27 cellular contexts compared by ENCODE assay signal in genomic region chr3:124752051-124752450, GRCh38.
"Had no signal": no experiment of that assay in that cellular context is flagged by ENCODE, and none has a peak within 500 bp of the region (broad histone marks: within the 10 kb centered on the region; RNA-seq: fewer than 3 reads in every experiment).

No MANE protein-coding gene starts in this region.

- H3K27ac Mint-ChIP-seq: activated CD4-positive, alpha-beta T cell treated with anti-CD3 and anti-CD28 coated beads for 36 hours; activated CD8-positive, alpha-beta T cell treated with anti-CD3 and anti-CD28 coated beads for 36 hours; activated naive CD4-positive, alpha-beta T cell treated with anti-CD3 and anti-CD28 coated beads, Interleukin-2, amount 50 U/mL, for 24 hours; activated T-cell treated with anti-CD3 and anti-CD28 coated beads, Interleukin-2, amount 50 U/mL, for 24 hours; activated T-helper 1 cell treated with anti-CD3 and anti-CD28 coated beads, Interleukin-12 subunit alpha, Interleukin-12 subunit beta, Interleukin-2, Interleukin-4 antibody, amounts not matched to agents 30 ng/mL and 10 ng/mL and 1 ng/mL, durations not matched to agents 14 hours and 24 hours and 36 hours; T-helper 17 cell had no signal

- H3K9me3 Mint-ChIP-seq: activated CD8-positive, alpha-beta T cell treated with anti-CD3 and anti-CD28 coated beads for 36 hours; activated naive CD4-positive, alpha-beta T cell treated with anti-CD3 and anti-CD28 coated beads, Interleukin-2, amount 50 U/mL, for 24 hours; activated T-cell treated with anti-CD3 and anti-CD28 coated beads, Interleukin-2, amount 50 U/mL, for 24 hours; activated T-helper 1 cell treated with anti-CD3 and anti-CD28 coated beads, Interleukin-12 subunit alpha, Interleukin-12 subunit beta, Interleukin-2, Interleukin-4 antibody, amounts not matched to agents 30 ng/mL and 10 ng/mL and 1 ng/mL, durations not matched to agents 14 hours and 24 hours and 36 hours had no signal

- FAIRE-seq: bronchial epithelial cell, K562, RCC 7860, TTC549 had no signal

- ATAC-seq: activated CD4-positive, alpha-beta T cell treated with anti-CD3 and anti-CD28 coated beads for 36 hours; activated CD8-positive, alpha-beta T cell treated with anti-CD3 and anti-CD28 coated beads for 36 hours; body of pancreas; K562; PC-3; T-helper 17 cell had no signal

- H3K36me3 Mint-ChIP-seq: activated naive CD4-positive, alpha-beta T cell treated with anti-CD3 and anti-CD28 coated beads, Interleukin-2, amount 50 U/mL, for 24 hours had no signal

- H3K4me1 ChIP-seq: body of pancreas had no signal

- H3K27me3 Mint-ChIP-seq: activated CD4-positive, alpha-beta T cell treated with anti-CD3 and anti-CD28 coated beads for 36 hours; activated CD8-positive, alpha-beta T cell treated with anti-CD3 and anti-CD28 coated beads for 36 hours; activated naive CD4-positive, alpha-beta T cell treated with anti-CD3 and anti-CD28 coated beads, Interleukin-2, amount 50 U/mL, for 24 hours; activated T-cell treated with anti-CD3 and anti-CD28 coated beads, Interleukin-2, amount 50 U/mL, for 24 hours had no signal

- H3K4me1 Mint-ChIP-seq: activated CD4-positive, alpha-beta T cell treated with anti-CD3 and anti-CD28 coated beads for 36 hours; activated naive CD4-positive, alpha-beta T cell treated with anti-CD3 and anti-CD28 coated beads, Interleukin-2, amount 50 U/mL, for 24 hours had no signal

- H3K4me3 ChIP-seq: body of pancreas, K562 had no signal

- H3K27ac ChIP-seq: body of pancreas had no signal

- H3K27me3 ChIP-seq: body of pancreas had no signal

- DNase-seq: activated CD4-positive, alpha-beta T cell treated with anti-CD3 and anti-CD28 coated beads for 36 hours; activated CD4-positive, CD25-positive, alpha-beta regulatory T cell; activated CD8-positive, alpha-beta T cell treated with anti-CD3 and anti-CD28 coated beads for 36 hours; activated effector memory CD4-positive, alpha-beta T cell treated with Interleukin-2 at 50 U/mL for 16 hours; activated naive CD4-positive, alpha-beta T cell; activated T-cell treated with anti-CD3 and anti-CD28 coated beads, Interleukin-2, amount 50 U/mL, for 24 hours; aorta; body of pancreas; central memory CD4-positive, alpha-beta T cell; Karpas-422; MM.1S; NCI-H1105; NCI-H1436 treated with DMSO at 0.1 percent for 48 hours; NCI-H187; NCI-H2081; NCI-H446; NCI-H524; PC-3; SHP77; T-helper 17 cell; T-helper 9 cell had no signal

- H3K4me3 Mint-ChIP-seq: activated CD4-positive, alpha-beta T cell treated with anti-CD3 and anti-CD28 coated beads for 36 hours; activated CD8-positive, alpha-beta T cell treated with anti-CD3 and anti-CD28 coated beads for 36 hours; activated naive CD4-positive, alpha-beta T cell treated with anti-CD3 and anti-CD28 coated beads, Interleukin-2, amount 50 U/mL, for 24 hours; activated T-cell treated with anti-CD3 and anti-CD28 coated beads, Interleukin-2, amount 50 U/mL, for 24 hours; activated T-helper 1 cell treated with anti-CD3 and anti-CD28 coated beads, Interleukin-12 subunit alpha, Interleukin-12 subunit beta, Interleukin-2, Interleukin-4 antibody, amounts not matched to agents 30 ng/mL and 10 ng/mL and 1 ng/mL, durations not matched to agents 14 hours and 24 hours and 36 hours had no signal

- H3K9me3 ChIP-seq: body of pancreas had no signal
